10 cellular contexts compared by ENCODE assay signal in genomic region chr11:72013765-72014711, GRCh38. TPM values are rescaled to one million over a fixed set of nuclear protein-coding genes. Genes with fewer than 3 reads are reported as not detected.
DNase-seq lines count a peak whose midpoint lies in the region; ATAC-seq and TF ChIP-seq lines count a peak whose summit lies in the region.
"Had no signal": no experiment of that assay in that cellular context is flagged by ENCODE, and none has a peak within 500 bp of the region (broad histone marks: within the 10 kb centered on the region; RNA-seq: fewer than 3 reads in every experiment).

No MANE protein-coding gene starts in this region.

- peak overlapping the region; percentile 28 for H3K9ac ChIP-seq in adipocyte (ENCODE audit: low read length)
- H3K9ac ChIP-seq: SK-N-SH had no signal

- POLR2A ChIA-PET in CD4-positive, alpha-beta T cell (lab: Charles Lee): interaction anchor here (1.5 to 1.8 kb wide), 2 partner anchors 26 kb away, joined by 5 to 9 read pairs; no protein-coding TSS in a partner anchor

- WGBS in sigmoid colon, 2 donors: 93% methylated on average over 38 of the region's 38 CpGs

- H3K27me3 Mint-ChIP-seq in CD4-positive, alpha-beta T cell: no peaks in the 10 kb centered on the region
- no peaks in the 10 kb centered on the region for H3K27me3 Mint-ChIP-seq in activated T-helper 2 cell treated with anti-CD3 and anti-CD28 coated beads, Interferon-gamma antibody, Interleukin-2, Interleukin-4, amounts not matched to agents 10 μg/mL and 5 μg/mL and 100 μg/mL, durations not matched to agents 14 hours and 24 hours and 36 hours (ENCODE audit: low read depth)

- H3K9me3 ChIP-seq in adipocyte (ENCODE audit: control insufficient read depth, low read length): no peaks in the 10 kb centered on the region
- H3K9me3 ChIP-seq in sigmoid colon: no peaks in the 10 kb centered on the region
- H3K9me3 ChIP-seq in Peyer's patch: no peaks in the 10 kb centered on the region
- H3K9me3 ChIP-seq in CD4-positive, alpha-beta T cell (ENCODE audit: control insufficient read depth, low read length): no peaks in the 10 kb centered on the region
- H3K9me3 ChIP-seq: SK-N-SH had no signal

- TF ChIP-seq POLR2A in sigmoid colon (IDR thresholded peaks at IDR 0.05): no peak
- no peak for TF ChIP-seq POLR2A in Peyer's patch (IDR thresholded peaks at IDR 0.05)

- peaks cover 6% of the 10 kb centered on the region for H3K4me1 Mint-ChIP-seq in CD4-positive, alpha-beta T cell (ENCODE audit: low read depth)
- no peaks in the 10 kb centered on the region for H3K4me1 Mint-ChIP-seq in activated T-helper 2 cell treated with anti-CD3 and anti-CD28 coated beads, Interferon-gamma antibody, Interleukin-2, Interleukin-4, amounts not matched to agents 10 μg/mL and 5 μg/mL and 100 μg/mL, durations not matched to agents 14 hours and 24 hours and 36 hours (ENCODE audit: low read depth)

- H3K9me3 Mint-ChIP-seq in CD4-positive, alpha-beta T cell: no peaks in the 10 kb centered on the region
- no peaks in the 10 kb centered on the region for H3K9me3 Mint-ChIP-seq in activated T-helper 2 cell treated with anti-CD3 and anti-CD28 coated beads, Interferon-gamma antibody, Interleukin-2, Interleukin-4, amounts not matched to agents 10 μg/mL and 5 μg/mL and 100 μg/mL, durations not matched to agents 14 hours and 24 hours and 36 hours

- CTCF ChIA-PET in CD4-positive, alpha-beta T cell (lab: Charles Lee): interaction anchor here (1.1 to 1.5 kb wide), 2 partner anchors 11 to 77 kb away, joined by 5 read pairs; no protein-coding TSS in a partner anchor

- H3K27me3 ChIP-seq in adipocyte (replicated peaks; ENCODE audit: control insufficient read depth, insufficient read depth, low read length) (no peaks in the 10 kb centered on the region), sigmoid colon (no peaks in the 10 kb centered on the region), Peyer's patch (no peaks in the 10 kb centered on the region)
- no peaks in the 10 kb centered on the region for H3K27me3 ChIP-seq in CD4-positive, alpha-beta T cell (ENCODE audit: control insufficient read depth, insufficient read depth, low read length)

- no peak for TF ChIP-seq EP300 in sigmoid colon (IDR thresholded peaks at IDR 0.05)

- TF ChIP-seq CTCF in sigmoid colon (IDR thresholded peaks at IDR 0.05) (no peak), Peyer's patch (IDR thresholded peaks at IDR 0.05) (no peak)
- TF ChIP-seq CTCF in CD4-positive, alpha-beta T cell (IDR thresholded peaks at IDR 0.05): no peak

- H3K36me3 Mint-ChIP-seq in CD4-positive, alpha-beta T cell (ENCODE audit: low read depth): peaks cover 98% of the 10 kb centered on the region
- H3K36me3 Mint-ChIP-seq in activated T-helper 2 cell treated with anti-CD3 and anti-CD28 coated beads, Interferon-gamma antibody, Interleukin-2, Interleukin-4, amounts not matched to agents 10 μg/mL and 5 μg/mL and 100 μg/mL, durations not matched to agents 14 hours and 24 hours and 36 hours (ENCODE audit: low read depth): peaks cover 76% of the 10 kb centered on the region

- H3K27ac Mint-ChIP-seq in CD4-positive, alpha-beta T cell: no peak overlapping the region
- H3K27ac Mint-ChIP-seq in activated T-helper 2 cell treated with anti-CD3 and anti-CD28 coated beads, Interferon-gamma antibody, Interleukin-2, Interleukin-4, amounts not matched to agents 10 μg/mL and 5 μg/mL and 100 μg/mL, durations not matched to agents 14 hours and 24 hours and 36 hours: no peak overlapping the region

- peak overlapping the region; percentile 67 to 79 (median 72) for H3K27ac ChIP-seq in sigmoid colon
- peak overlapping the region in 2 of 4 donors; percentile 11 to 17 for H3K27ac ChIP-seq in Peyer's patch
- H3K27ac ChIP-seq in CD4-positive, alpha-beta T cell (ENCODE audit: low read depth, low read length): no peak overlapping the region

- H3K36me3 ChIP-seq in adipocyte (ENCODE audit: control insufficient read depth, insufficient read depth, low read length, severe bottlenecking) (peaks cover 95% of the 10 kb centered on the region), sigmoid colon (peaks cover 97 to 100% (median 99%) of the 10 kb centered on the region in 4 donors), Peyer's patch (peaks cover 0 to 100% (median 0%) of the 10 kb centered on the region in 3 donors)

- intact Hi-C loops in sigmoid colon (cut with DNase I): loop anchor here (5.0 kb wide), 1 partner anchor 37 kb away; no protein-coding TSS in a partner anchor
- intact Hi-C loops in CD4-positive, alpha-beta T cell (cut with DNase I, micrococcal nuclease): no loop called here
- intact Hi-C loops in activated T-helper 2 cell treated with anti-CD3 and anti-CD28 coated beads, Interferon-gamma antibody, Interleukin-2, Interleukin-4, amounts not matched to agents 10 μg/mL and 5 μg/mL and 100 μg/mL, durations not matched to agents 14 hours and 24 hours and 36 hours (cut with micrococcal nuclease): no loop called here

- H3K4me3 Mint-ChIP-seq in CD4-positive, alpha-beta T cell: no peak overlapping the region
- no peak overlapping the region for H3K4me3 Mint-ChIP-seq in activated T-helper 2 cell treated with anti-CD3 and anti-CD28 coated beads, Interferon-gamma antibody, Interleukin-2, Interleukin-4, amounts not matched to agents 10 μg/mL and 5 μg/mL and 100 μg/mL, durations not matched to agents 14 hours and 24 hours and 36 hours (ENCODE audit: low read depth)

- ATAC-seq in CD4-positive, alpha-beta T cell (ENCODE audit: poor library complexity): no peak
- no peak for ATAC-seq in HG03135 (IDR thresholded peaks at IDR 0.05; ENCODE audit: unreplicated experiment)

- H3K4me1 ChIP-seq in adipocyte (ENCODE audit: control insufficient read depth, insufficient read depth, low read length) (peaks cover 38% of the 10 kb centered on the region), sigmoid colon (peaks cover 0 to 59% (median 51%) of the 10 kb centered on the region in 4 donors), Peyer's patch (peaks cover 0 to 20% (median 0%) of the 10 kb centered on the region in 4 donors)

- H3K4me3 ChIP-seq in adipocyte (ENCODE audit: low read length) (no peak overlapping the region), sigmoid colon (no peak overlapping the region), Peyer's patch (no peak overlapping the region)

- peak; percentile 33 for DNase-seq in GM03348 (ENCODE audit: low spot score)
- no peak for DNase-seq in adipocyte (ENCODE audit: low read depth)
- peak; percentile 41 for DNase-seq in fibroblast of peridontal ligament (ENCODE audit: extremely low read depth)
- DNase-seq in sigmoid colon: no peak
- no peak for DNase-seq in Peyer's patch
- DNase-seq in CD4-positive, alpha-beta T cell: no peak
- no peak for DNase-seq in activated T-helper 2 cell treated with anti-CD3 and anti-CD28 coated beads, Interferon-gamma antibody, Interleukin-2, Interleukin-4, amounts not matched to agents 10 μg/mL and 5 μg/mL and 100 μg/mL, durations not matched to agents 14 hours and 24 hours and 36 hours (ENCODE audit: low spot score)
- DNase-seq: cortex of kidney, SK-N-SH had no signal

RNA-seq across cellular contexts. Expression of gene IL18BP, which starts 15.3 kb away (rescaled TPM):
- total RNA-seq in sigmoid colon (1 to 10 TPM; 2.5 to 7.5 (median 5.1) TPM), Peyer's patch (10 to 100 TPM; 16.1 to 45.4 (median 28.2) TPM)
- 10 to 100 TPM in 1 of 3 donors, 1 to 10 TPM in 2; 4.8 to 21.3 (median 6.0) TPM for polyA plus RNA-seq in sigmoid colon
- 10 to 100 TPM; 14.7 to 16.8 TPM for total RNA-seq in CD4-positive, alpha-beta T cell
- 12.6 and 13.5 TPM in 2 replicates for total RNA-seq in activated T-helper 2 cell treated with anti-CD3 and anti-CD28 coated beads, Interferon-gamma antibody, Interleukin-2, Interleukin-4, amounts not matched to agents 10 μg/mL and 5 μg/mL and 100 μg/mL, durations not matched to agents 14 hours and 24 hours and 36 hours

Comparison
In these comparisons a context has a peak if more than half of its experiments do, and no peak if none do; other contexts are left out.
1. DNase-seq: peak in GM03348 (single experiment) and fibroblast of peridontal ligament (single experiment); none in adipocyte (single experiment), sigmoid colon (single experiment), Peyer's patch (0 of 3), CD4-positive, alpha-beta T cell (0 of 10) and activated T-helper 2 cell treated with anti-CD3 and anti-CD28 coated beads, Interferon-gamma antibody, Interleukin-2, Interleukin-4, amounts not matched to agents 10 μg/mL and 5 μg/mL and 100 μg/mL, durations not matched to agents 14 hours and 24 hours and 36 hours (single experiment).